ENCODE assay signal across 8 cellular contexts in genomic region chr15:90071220-90071807, GRCh38. TPM values are rescaled to one million over a fixed set of nuclear protein-coding genes. Genes with fewer than 3 reads are reported as not detected.
DNase-seq lines count a peak whose midpoint lies in the region; ATAC-seq and TF ChIP-seq lines count a peak whose summit lies in the region.

No MANE protein-coding gene starts in this region.

- H3F3A ChIP-seq in MM.1S (ENCODE audit: insufficient read depth, low read length), result peaks cover 59% of the 10 kb centered on the region

- H3K27ac ChIP-seq in MM.1S (ENCODE audit: low read length) (peak overlapping the region; percentile 97; the same call in 1 of the 2 replicates), cardiac muscle cell (no peak overlapping the region)

- H3K4me3 ChIP-seq in MM.1S (ENCODE audit: low read length), result no peak overlapping the region
- H3K4me3 ChIP-seq in cardiac muscle cell, result no peak overlapping the region

- H3K9me3 ChIP-seq in MM.1S (replicated peaks; ENCODE audit: insufficient read depth, low read length) (no peaks in the 10 kb centered on the region), cardiac muscle cell (ENCODE audit: low read depth) (no peaks in the 10 kb centered on the region)

- H2AFZ ChIP-seq in MM.1S (ENCODE audit: low read length), result no peak overlapping the region

- DNase-seq in AG08395 (ENCODE audit: low spot score) (peak; percentile 81), MM.1S (peak; percentile 87), SW 1271 (lab: John Stamatoyannopoulos, UW) (peak; percentile 34 to 75), cardiac muscle cell (ENCODE audit: low read depth in 1 of 2, low spot score in 1 of 2) (peak; percentile 85 to 90), retina (peak; percentile 49)
- peak; percentile 49 for DNase-seq in activated naive CD8-positive, alpha-beta T cell treated with anti-CD3 and anti-CD28 coated beads, Interleukin-2, amount 50 U/mL, for 16 hours (ENCODE audit: low read depth, low spot score)

- TF ChIP-seq CTCF in MM.1S (IDR thresholded peaks at IDR 0.05; ENCODE audit: low read length) (peak; percentile 83), cardiac muscle cell (IDR thresholded peaks at IDR 0.05; ENCODE audit: low read depth, low read length) (peak; percentile 85)

- peaks cover 21% of the 10 kb centered on the region for H3K79me2 ChIP-seq in MM.1S (ENCODE audit: low read length)

- no peaks in the 10 kb centered on the region for H4K20me1 ChIP-seq in MM.1S (ENCODE audit: insufficient read depth, low read length)

- H3K4me1 ChIP-seq in MM.1S (ENCODE audit: low read length) (peaks cover 63% of the 10 kb centered on the region), cardiac muscle cell (ENCODE audit: low read depth) (peaks cover 3% of the 10 kb centered on the region)

- H3K4me2 ChIP-seq in MM.1S (ENCODE audit: low read depth, low read length), result no peak overlapping the region

- ATAC-seq in GM18868 (IDR thresholded peaks at IDR 0.05; ENCODE audit: unreplicated experiment), result peak; percentile 81
- no peak for ATAC-seq in GM21360 (IDR thresholded peaks at IDR 0.05; ENCODE audit: unreplicated experiment)

- H3K9me2 ChIP-seq in MM.1S (replicated peaks; ENCODE audit: insufficient read depth, low read length), result no peaks in the 10 kb centered on the region

- no peak overlapping the region for H3K9ac ChIP-seq in MM.1S (ENCODE audit: low read length)

- H3K27me3 ChIP-seq in MM.1S (replicated peaks; ENCODE audit: insufficient read depth, low read length), result no peaks in the 10 kb centered on the region
- H3K27me3 ChIP-seq in cardiac muscle cell, result no peaks in the 10 kb centered on the region

- H3K36me3 ChIP-seq in MM.1S (replicated peaks; ENCODE audit: insufficient read depth, low read length) (no peaks in the 10 kb centered on the region; the same call in 1 of the 2 replicates), cardiac muscle cell (no peaks in the 10 kb centered on the region)

RNA-seq across cellular contexts. Expression of gene IDH2, which starts 31.0 kb away (rescaled TPM):
- 392 and 406 TPM in 2 replicates for total RNA-seq in cardiac muscle cell
- polyA plus RNA-seq in cardiac muscle cell, result 673 and 712 TPM in 2 replicates
